In genomic region chr6:33892581-33893346, GRCh38 we compare ENCODE assay signal across 33 cellular contexts.
"Had no signal": no experiment of that assay in that cellular context is flagged by ENCODE, and none has a peak within 500 bp of the region (broad histone marks: within the 10 kb centered on the region; RNA-seq: fewer than 3 reads in every experiment).

No MANE protein-coding gene starts in this region.

- H3K27ac Mint-ChIP-seq: activated B cell treated with CpG ODN at 0.5 μM for 24 hours; activated CD4-positive, alpha-beta memory T cell treated with anti-CD3 and anti-CD28 coated beads for 36 hours; activated CD4-positive, alpha-beta T cell treated with anti-CD3 and anti-CD28 coated beads, Interleukin-2, amount 10 ng/mL, durations not matched to agents 24 days and 14 days; activated CD8-positive, alpha-beta T cell treated with anti-CD3 and anti-CD28 coated beads for 36 hours; activated naive CD4-positive, alpha-beta T cell treated with anti-CD3 and anti-CD28 coated beads for 36 hours; activated naive CD4-positive, alpha-beta T cell treated with anti-CD3 and anti-CD28 coated beads, Interleukin-2, amount 50 U/mL, for 72 hours; activated T-cell treated with anti-CD3 and anti-CD28 coated beads, Interleukin-2, amount 50 U/mL, for 72 hours; activated T-helper 1 cell treated with anti-CD3 and anti-CD28 coated beads, Interleukin-12 subunit alpha, Interleukin-12 subunit beta, Interleukin-2, Interleukin-4 antibody, amounts not matched to agents 30 ng/mL and 10 ng/mL and 1 ng/mL, durations not matched to agents 14 hours and 24 hours and 36 hours; activated T-helper 17 cell treated with anti-CD3 and anti-CD28 coated beads, Interleukin-2, amount 50 U/mL, for 72 hours; T-helper 2 cell treated with Interferon-gamma antibody and Interleukin-4, amounts not matched to agents 5 μg/mL and 100 μg/mL, for 36 hours had no signal

- DNase-seq: activated B cell treated with CpG ODN at 0.5 μM for 24 hours; activated CD4-positive, alpha-beta memory T cell treated with anti-CD3 and anti-CD28 coated beads for 36 hours; activated CD4-positive, alpha-beta T cell treated with anti-CD3 and anti-CD28 coated beads for 4 hours; activated CD4-positive, alpha-beta T cell treated with anti-CD3 and anti-CD28 coated beads, Interleukin-2, amount 10 ng/mL, durations not matched to agents 24 days and 14 days; activated CD4-positive, alpha-beta T cell treated with anti-CD3 and anti-CD28 coated beads, Interleukin-2, amount 50 U/mL, for 1 hour; activated CD4-positive, alpha-beta T cell treated with anti-CD3 and anti-CD28 coated beads, Interleukin-2, amount 50 U/mL, for 4 hours; activated CD4-positive, CD25-positive, alpha-beta regulatory T cell treated with anti-CD3 and anti-CD28 coated beads, Interleukin-2, amount 50 U/mL, for 72 hours; activated CD8-positive, alpha-beta memory T cell treated with anti-CD3 and anti-CD28 coated beads, Interleukin-2, amount 50 U/mL, for 4 hours; activated CD8-positive, alpha-beta T cell treated with anti-CD3 and anti-CD28 coated beads for 36 hours; activated effector memory CD4-positive, alpha-beta T cell treated with anti-CD3 and anti-CD28 coated beads, Interleukin-2, amount 50 U/mL, for 16 hours; activated gamma-delta T cell treated with Interleukin-2 at 50 U/mL for 16 hours; activated naive CD4-positive, alpha-beta T cell; activated naive CD4-positive, alpha-beta T cell treated with anti-CD3 and anti-CD28 coated beads for 36 hours; activated naive CD4-positive, alpha-beta T cell treated with anti-CD3 and anti-CD28 coated beads, Interleukin-2, amount 50 U/mL, for 16 hours; activated naive CD8-positive, alpha-beta T cell treated with anti-CD3 and anti-CD28 coated beads for 36 hours; activated T-cell treated with anti-CD3 and anti-CD28 coated beads for 4 hours; activated T-cell treated with anti-CD3 and anti-CD28 coated beads, Interleukin-2, amount 50 U/mL, for 1 hour; activated T-cell treated with anti-CD3 and anti-CD28 coated beads, Interleukin-2, amount 50 U/mL, for 4 hours; activated T-cell treated with anti-CD3 and anti-CD28 coated beads, Interleukin-2, amount 50 U/mL, for 72 hours; adrenal gland; amniotic stem cell; aorta; body of pancreas; brain microvascular endothelial cell; central memory CD4-positive, alpha-beta T cell; T-cell; T-helper 2 cell; T-helper 9 cell had no signal

- H3K36me3 Mint-ChIP-seq: activated CD4-positive, alpha-beta memory T cell treated with anti-CD3 and anti-CD28 coated beads for 36 hours; activated naive CD4-positive, alpha-beta T cell treated with anti-CD3 and anti-CD28 coated beads, Interleukin-2, amount 50 U/mL, for 72 hours; activated naive CD8-positive, alpha-beta T cell treated with anti-CD3 and anti-CD28 coated beads for 36 hours; T-cell had no signal

- H3K4me3 Mint-ChIP-seq: activated B cell treated with CpG ODN at 0.5 μM for 24 hours; activated CD4-positive, alpha-beta memory T cell treated with anti-CD3 and anti-CD28 coated beads for 36 hours; activated CD4-positive, alpha-beta T cell treated with anti-CD3 and anti-CD28 coated beads, Interleukin-2, amount 10 ng/mL, durations not matched to agents 24 days and 14 days; activated CD8-positive, alpha-beta T cell treated with anti-CD3 and anti-CD28 coated beads for 36 hours; activated naive CD4-positive, alpha-beta T cell treated with anti-CD3 and anti-CD28 coated beads for 36 hours; activated naive CD8-positive, alpha-beta T cell treated with anti-CD3 and anti-CD28 coated beads for 36 hours; activated T-cell treated with anti-CD3 and anti-CD28 coated beads, Interleukin-2, amount 50 U/mL, for 4 hours; activated T-cell treated with anti-CD3 and anti-CD28 coated beads, Interleukin-2, amount 50 U/mL, for 72 hours; activated T-helper 1 cell treated with anti-CD3 and anti-CD28 coated beads, Interleukin-12 subunit alpha, Interleukin-12 subunit beta, Interleukin-2, Interleukin-4 antibody, amounts not matched to agents 30 ng/mL and 10 ng/mL and 1 ng/mL, durations not matched to agents 14 hours and 24 hours and 36 hours; activated T-helper 17 cell treated with anti-CD3 and anti-CD28 coated beads, Interleukin-2, amount 50 U/mL, for 72 hours; T-cell; T-helper 2 cell treated with Interferon-gamma antibody and Interleukin-4, amounts not matched to agents 5 μg/mL and 100 μg/mL, for 36 hours had no signal

- H3K27me3 ChIP-seq: body of pancreas had no signal

- H3K36me3 ChIP-seq: adrenal gland, brain microvascular endothelial cell, breast epithelium had no signal

- ATAC-seq: activated CD8-positive, alpha-beta T cell treated with anti-CD3 and anti-CD28 coated beads for 36 hours; activated naive CD4-positive, alpha-beta T cell treated with anti-CD3 and anti-CD28 coated beads, Interleukin-2, amount 50 U/mL, for 72 hours; activated T-cell treated with anti-CD3 and anti-CD28 coated beads, Interleukin-2, amount 50 U/mL, for 4 hours; activated T-cell treated with anti-CD3 and anti-CD28 coated beads, Interleukin-2, amount 50 U/mL, for 72 hours; activated T-helper 17 cell treated with anti-CD3 and anti-CD28 coated beads, Interleukin-2, amount 50 U/mL, for 72 hours; body of pancreas; T-cell had no signal

- H3K9me3 ChIP-seq: adrenal gland, body of pancreas, breast epithelium had no signal

- H3K9me3 Mint-ChIP-seq: activated B cell treated with CpG ODN at 0.5 μM for 24 hours; activated CD4-positive, alpha-beta memory T cell treated with anti-CD3 and anti-CD28 coated beads for 36 hours; activated CD4-positive, alpha-beta T cell treated with anti-CD3 and anti-CD28 coated beads, Interleukin-2, amount 10 ng/mL, durations not matched to agents 24 days and 14 days; activated CD8-positive, alpha-beta T cell treated with anti-CD3 and anti-CD28 coated beads for 36 hours; activated naive CD4-positive, alpha-beta T cell treated with anti-CD3 and anti-CD28 coated beads for 36 hours; activated naive CD4-positive, alpha-beta T cell treated with anti-CD3 and anti-CD28 coated beads, Interleukin-2, amount 50 U/mL, for 72 hours; activated naive CD8-positive, alpha-beta T cell treated with anti-CD3 and anti-CD28 coated beads for 36 hours; activated T-cell treated with anti-CD3 and anti-CD28 coated beads, Interleukin-2, amount 50 U/mL, for 4 hours; activated T-cell treated with anti-CD3 and anti-CD28 coated beads, Interleukin-2, amount 50 U/mL, for 72 hours; activated T-helper 1 cell treated with anti-CD3 and anti-CD28 coated beads, Interleukin-12 subunit alpha, Interleukin-12 subunit beta, Interleukin-2, Interleukin-4 antibody, amounts not matched to agents 30 ng/mL and 10 ng/mL and 1 ng/mL, durations not matched to agents 14 hours and 24 hours and 36 hours; activated T-helper 17 cell treated with anti-CD3 and anti-CD28 coated beads, Interleukin-2, amount 50 U/mL, for 72 hours; T-cell; T-helper 2 cell treated with Interferon-gamma antibody and Interleukin-4, amounts not matched to agents 5 μg/mL and 100 μg/mL, for 36 hours had no signal

- H3K27me3 Mint-ChIP-seq: activated CD4-positive, alpha-beta memory T cell treated with anti-CD3 and anti-CD28 coated beads for 36 hours; activated CD8-positive, alpha-beta T cell treated with anti-CD3 and anti-CD28 coated beads for 36 hours; activated T-helper 17 cell treated with anti-CD3 and anti-CD28 coated beads, Interleukin-2, amount 50 U/mL, for 72 hours had no signal

- H3K4me1 Mint-ChIP-seq: activated B cell treated with CpG ODN at 0.5 μM for 24 hours; activated T-helper 17 cell treated with anti-CD3 and anti-CD28 coated beads, Interleukin-2, amount 50 U/mL, for 72 hours had no signal

- H3K4me3 ChIP-seq: adrenal gland, body of pancreas, breast epithelium had no signal
